ENCODE assay signal across 2 cellular contexts in the genomic region with DNA sequence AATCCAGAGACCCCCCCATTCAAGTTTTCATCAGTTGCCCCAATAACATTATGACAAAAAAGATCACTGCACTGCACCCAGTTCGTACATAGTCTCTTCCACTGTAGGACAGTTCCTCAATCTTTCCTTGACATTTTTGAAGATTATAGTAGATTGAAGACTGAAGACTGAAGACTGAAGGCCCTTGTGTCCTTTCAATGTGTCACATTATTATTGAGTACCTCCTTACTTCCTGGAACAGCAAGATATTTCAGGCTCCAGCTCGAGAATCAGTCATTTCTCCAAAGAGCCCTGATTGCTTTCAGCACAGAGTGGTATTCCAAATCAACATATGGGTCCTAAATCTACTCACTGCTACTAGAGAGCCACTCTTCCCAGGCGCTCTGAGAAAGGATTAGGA.
TF ChIP-seq lines count a peak whose summit lies in the region.

No MANE protein-coding gene starts in this region.

TF ChIP-seq in GM12891, 5 proteins besides CTCF, POLR2A, EP300 and RAD21:
- TF ChIP-seq POLR2AphosphoS5 (IDR thresholded peaks at IDR 0.05; ENCODE audit: low read depth, low read length): no peak
- TF ChIP-seq PAX5 (IDR thresholded peaks at IDR 0.05; ENCODE audit: insufficient read depth, low read length, severe bottlenecking): no peak
- TF ChIP-seq POU2F2 (IDR thresholded peaks at IDR 0.05; ENCODE audit: low read depth, low read length): no peak
TF ChIP-seq in GM12891: peak in this region for 0.

TF ChIP-seq in K562, 482 proteins besides CTCF, POLR2A, EP300 and RAD21:
- TF ChIP-seq, protein P1, sequence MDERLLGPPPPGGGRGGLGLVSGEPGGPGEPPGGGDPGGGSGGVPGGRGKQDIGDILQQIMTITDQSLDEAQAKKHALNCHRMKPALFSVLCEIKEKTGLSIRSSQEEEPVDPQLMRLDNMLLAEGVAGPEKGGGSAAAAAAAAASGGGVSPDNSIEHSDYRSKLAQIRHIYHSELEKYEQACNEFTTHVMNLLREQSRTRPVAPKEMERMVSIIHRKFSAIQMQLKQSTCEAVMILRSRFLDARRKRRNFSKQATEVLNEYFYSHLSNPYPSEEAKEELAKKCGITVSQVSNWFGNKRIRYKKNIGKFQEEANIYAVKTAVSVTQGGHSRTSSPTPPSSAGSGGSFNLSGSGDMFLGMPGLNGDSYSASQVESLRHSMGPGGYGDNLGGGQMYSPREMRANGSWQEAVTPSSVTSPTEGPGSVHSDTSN (CRISPR knock-in tag; IDR thresholded peaks at IDR 0.05; ENCODE audit: low read depth): no peak
- TF ChIP-seq, protein P1 (tag; conservative IDR thresholded peaks at IDR 0.05; ENCODE audit: low read depth): peak; percentile 79
- TF ChIP-seq MEIS2 (IDR thresholded peaks at IDR 0.05; ENCODE audit: partially characterized antibody) (peak; percentile 68), PHF21A (IDR thresholded peaks at IDR 0.05; ENCODE audit: borderline replicate concordance, low read depth) (no peak), ZNF133 (CRISPR knock-in tag; IDR thresholded peaks at IDR 0.05) (no peak), PCBP1 (IDR thresholded peaks at IDR 0.05; ENCODE audit: low read depth, low read length, poor library complexity, severe bottlenecking) (no peak), NCOA6 (IDR thresholded peaks at IDR 0.05) (no peak)
- TF ChIP-seq, protein P2, sequence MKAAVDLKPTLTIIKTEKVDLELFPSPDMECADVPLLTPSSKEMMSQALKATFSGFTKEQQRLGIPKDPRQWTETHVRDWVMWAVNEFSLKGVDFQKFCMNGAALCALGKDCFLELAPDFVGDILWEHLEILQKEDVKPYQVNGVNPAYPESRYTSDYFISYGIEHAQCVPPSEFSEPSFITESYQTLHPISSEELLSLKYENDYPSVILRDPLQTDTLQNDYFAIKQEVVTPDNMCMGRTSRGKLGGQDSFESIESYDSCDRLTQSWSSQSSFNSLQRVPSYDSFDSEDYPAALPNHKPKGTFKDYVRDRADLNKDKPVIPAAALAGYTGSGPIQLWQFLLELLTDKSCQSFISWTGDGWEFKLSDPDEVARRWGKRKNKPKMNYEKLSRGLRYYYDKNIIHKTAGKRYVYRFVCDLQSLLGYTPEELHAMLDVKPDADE (conservative IDR thresholded peaks at IDR 0.05; ENCODE audit: control insufficient read depth, low read depth, low read length): no peak
